1 cellular context compared by ENCODE assay signal in genomic region chr6:15264902-15265761, GRCh38.
TF ChIP-seq lines count a peak whose summit lies in the region.

No MANE protein-coding gene starts in this region.

TF ChIP-seq in GM23338, 12 proteins besides CTCF, POLR2A, EP300 and RAD21 (continued from another document):
- TF ChIP-seq ETS1 (IDR thresholded peaks at IDR 0.05) = 0 out of 2 replicates have a peak, but pooled peaks have one; percentile 55
